18 cellular contexts compared by ENCODE assay signal in the genomic region with DNA sequence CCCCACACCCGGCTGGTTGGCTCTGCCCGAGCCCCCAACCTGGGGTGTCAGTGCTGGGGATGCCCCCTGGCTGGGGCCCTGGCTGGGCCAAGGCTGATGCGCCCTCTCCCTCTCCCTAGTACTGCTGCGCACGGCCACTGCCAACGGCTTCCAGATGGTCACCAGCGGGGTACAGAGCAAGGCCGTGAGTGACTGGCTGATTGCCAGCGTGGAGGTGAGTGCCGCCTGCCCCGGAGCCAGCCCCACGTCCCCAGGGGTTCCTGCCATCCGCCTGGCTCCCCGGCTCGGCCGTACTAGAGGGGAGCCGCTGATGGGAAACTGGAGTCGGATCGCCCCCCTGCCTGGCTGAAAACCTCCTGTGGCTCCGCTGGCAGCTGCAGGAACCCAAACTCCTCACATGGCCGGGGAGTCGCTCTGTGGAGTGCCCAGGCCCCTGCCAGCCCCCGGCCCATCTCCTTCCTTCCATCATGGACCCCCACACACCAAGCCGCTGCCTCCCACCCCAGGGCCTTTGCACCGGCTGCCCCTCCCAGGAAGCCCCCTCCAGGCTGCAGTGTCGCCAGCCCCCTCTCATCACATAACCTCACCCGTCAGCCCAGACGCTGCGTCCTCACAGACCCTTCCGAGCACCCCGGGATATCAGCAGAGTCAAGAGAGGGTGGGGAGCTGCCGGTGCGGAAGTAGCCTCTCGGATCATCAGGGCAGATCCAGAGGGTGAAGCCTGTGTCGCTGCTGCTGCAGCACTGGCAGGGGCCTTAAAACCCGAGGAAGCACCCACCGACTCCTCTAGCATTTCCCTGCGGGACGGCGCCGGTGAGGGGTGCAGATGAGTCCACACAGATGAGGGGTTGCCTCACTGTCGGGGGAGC. TPM values are rescaled to one million over a fixed set of nuclear protein-coding genes. Genes with fewer than 3 reads are reported as not detected.
DNase-seq lines count a peak whose midpoint lies in the region; ATAC-seq, FAIRE-seq and TF ChIP-seq lines count a peak whose summit lies in the region.
"Had no signal": no experiment of that assay in that cellular context is flagged by ENCODE, and none has a peak within 500 bp of the region (broad histone marks: within the 10 kb centered on the region; RNA-seq: fewer than 3 reads in every experiment).

No MANE protein-coding gene starts in this region.

- H3K9me3 ChIP-seq in BE2C, result no peaks in the 10 kb centered on the region

- DNase-seq in BE2C, result peak; percentile 67
- peak; percentile 18 for DNase-seq in D721Med (ENCODE audit: insufficient read length, low spot score)
- peak; percentile 92 for DNase-seq in NCI-H2171 treated with DMSO at 0.1 percent for 48 hours (lab: John Stamatoyannopoulos, UW)
- DNase-seq in cerebellar nuclear complex (lab: John Stamatoyannopoulos, UW), result peak; percentile 20 to 26
- no peak for DNase-seq in GDM1 (lab: John Stamatoyannopoulos, UW)
- no peak for DNase-seq in DMS53 treated with DMSO at 0.1 percent for 48 hours (lab: John Stamatoyannopoulos, UW; ENCODE audit: unreplicated experiment)
- DNase-seq: CD4-positive, CD25-positive, alpha-beta regulatory T cell; COR-L47; EL; KG1; NCI-H1105; NCI-H146; NCI-H2029; NCI-H748 treated with DMSO at 0.1 percent for 48 hours had no signal

- H3K4me3 ChIP-seq in BE2C (ENCODE audit: low read depth, low read length), result no peak overlapping the region

- no peaks in the 10 kb centered on the region for H3K27me3 ChIP-seq in BE2C

- TF ChIP-seq CTCF in BE2C (IDR thresholded peaks at IDR 0.05; ENCODE audit: low read depth, low read length) (no peak), D721Med (IDR thresholded peaks at IDR 0.05; ENCODE audit: insufficient read depth, missing control alignments) (no peak)

- H3K36me3 ChIP-seq in BE2C, result peaks cover 47% of the 10 kb centered on the region

- H3K4me1 ChIP-seq in BE2C, result peaks cover 9% of the 10 kb centered on the region

- no peak for FAIRE-seq in D721Med (lab: Jason Lieb, UNC)
- FAIRE-seq: H54 had no signal

- ATAC-seq in HG03196 (IDR thresholded peaks at IDR 0.05; ENCODE audit: unreplicated experiment), result no peak
- ATAC-seq: Panc1 had no signal

RNA-seq across cellular contexts. Expression of gene NCLN, which starts 10.6 kb away (rescaled TPM):
- 139 TPM for polyA plus RNA-seq in BE2C (2012; ENCODE audit: insufficient read depth, insufficient read length, low read depth)

RNA-seq across cellular contexts. Expression of gene S1PR4, which starts 17.7 kb away (rescaled TPM):
- not detected for polyA plus RNA-seq in BE2C (2012; ENCODE audit: insufficient read depth, insufficient read length, low read depth)
- polyA plus RNA-seq: BJ had no signal

RNA-seq across cellular contexts. Expression of gene CELF5, which starts 28.2 kb away (rescaled TPM):
- not detected for polyA plus RNA-seq in BE2C (2012; ENCODE audit: insufficient read depth, insufficient read length, low read depth)
- polyA plus RNA-seq: CD4-positive, CD25-positive, alpha-beta regulatory T cell had no signal

Comparison
In these comparisons a context has a peak if more than half of its experiments do, and no peak if none do; other contexts are left out.
1. DNase-seq: peak in BE2C (single experiment), D721Med (single experiment), NCI-H2171 treated with DMSO at 0.1 percent for 48 hours (single experiment) and cerebellar nuclear complex (2 of 2); none in GDM1 (single experiment) and DMS53 treated with DMSO at 0.1 percent for 48 hours (single experiment).